Comparison of ENCODE assay signal across 8 cellular contexts in the genomic region with DNA sequence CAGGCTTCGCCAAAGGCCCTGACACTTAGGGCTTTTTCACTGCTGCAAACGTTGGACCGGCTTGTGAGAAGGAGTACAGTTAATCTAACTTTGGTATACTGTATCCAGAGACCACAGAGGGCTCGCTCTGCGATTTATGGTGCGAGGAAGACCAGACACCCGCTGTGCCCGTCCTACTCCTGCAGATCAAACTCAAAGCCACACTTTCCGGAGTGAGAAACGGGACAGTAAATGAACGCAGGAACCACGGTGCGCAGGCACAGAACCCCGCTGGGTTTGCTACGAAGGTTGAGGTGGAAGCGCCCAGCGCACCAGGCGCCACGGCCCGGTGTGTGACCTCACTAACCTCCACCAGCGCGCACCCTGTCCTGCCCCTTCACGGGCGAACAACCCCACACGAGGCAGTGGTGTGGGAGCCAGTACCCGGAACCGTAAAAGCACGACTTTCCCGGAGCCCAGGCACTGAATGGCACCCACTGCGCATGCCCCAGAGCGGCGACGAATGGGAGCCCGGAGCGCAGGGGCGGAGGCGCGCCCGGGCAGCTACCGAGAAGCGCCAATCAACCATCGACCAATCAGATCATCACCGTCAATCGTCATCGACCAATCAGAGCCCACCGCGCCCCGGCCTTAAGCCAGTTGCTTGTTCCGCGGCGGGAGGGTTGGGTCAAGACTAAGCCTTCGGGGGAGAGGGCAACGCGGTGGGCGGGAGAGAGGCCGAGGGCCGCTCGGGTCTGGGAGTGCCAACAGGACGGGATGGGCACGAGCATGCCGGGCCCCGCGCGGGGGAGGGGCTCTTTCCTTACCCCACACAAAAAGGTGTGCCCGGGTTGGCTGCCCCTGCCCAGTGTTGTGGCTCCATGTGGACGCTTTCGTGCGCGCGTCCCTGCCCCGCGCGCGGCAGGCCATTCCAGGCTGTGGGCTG.
A peak's percentile ranks its signal among the peaks of the same experiment; 100 is the strongest.
DNase-seq lines count a peak whose midpoint lies in the region; ATAC-seq, FAIRE-seq and TF ChIP-seq lines count a peak whose summit lies in the region.

No MANE protein-coding gene starts in this region.

- POLR2A ChIA-PET in RWPE1 (lab: Yijun Ruan, JAX; ENCODE audit: low non-redundant PET) = interaction anchor here (0.5 to 1.2 kb wide), 3 partner anchors 69 to 1064 kb away, joined by 5 to 12 read pairs (median 12); no protein-coding TSS in a partner anchor

- peak; percentile 96 for ATAC-seq in stimulated activated naive CD8-positive, alpha-beta T cell treated with anti-CD3 and anti-CD28 coated beads, Interleukin-15, Interleukin-2, amounts not matched to agents 100 U/mL and 50 U/mL, for 24 hours

- H3K4me3 Mint-ChIP-seq in nephron = peak overlapping the region; percentile 86 to 93 (median 90)

- H3K9me3 Mint-ChIP-seq in nephron = peaks cover 7% of the 10 kb centered on the region

- DNase-seq in ELF-1 (ENCODE audit: low read depth, low spot score) (peak; percentile 99), H54 (ENCODE audit: insufficient read length, low spot score) (peak; percentile 57), LoVo (ENCODE audit: low spot score) (peak; percentile 88), RWPE1 (ENCODE audit: low spot score) (peak; percentile 98), fibroblast of the conjunctiva (ENCODE audit: low read depth) (peak; percentile 86)
- DNase-seq in activated T-helper 9 cell treated with anti-CD3 and anti-CD28 coated beads, Interleukin-2, amount 50 U/mL, for 16 hours (ENCODE audit: low read depth) = peak; percentile 80
- DNase-seq in stimulated activated naive CD8-positive, alpha-beta T cell treated with anti-CD3 and anti-CD28 coated beads, Interleukin-15, Interleukin-2, amounts not matched to agents 100 U/mL and 50 U/mL, for 24 hours = peak; percentile 87

- TF ChIP-seq CTCF in RWPE1 (conservative IDR thresholded peaks at IDR 0.05; ENCODE audit: low read depth) (no peak), nephron (IDR thresholded peaks at IDR 0.05; ENCODE audit: unreplicated experiment in 3 of 3) (no peak)

- peak overlapping the region; percentile 38 to 75 (median 74) for H3K27ac Mint-ChIP-seq in nephron

- no peaks in the 10 kb centered on the region for H3K4me1 Mint-ChIP-seq in nephron

- TF ChIP-seq POLR2A in H54 (IDR thresholded peaks at IDR 0.05; ENCODE audit: low read depth, low read length) = peak; percentile 68

- peaks cover 3% of the 10 kb centered on the region for H3K36me3 Mint-ChIP-seq in nephron (ENCODE audit: low read depth)

- H3K27ac ChIP-seq in RWPE1 = peak overlapping the region; percentile 83

- H3K27me3 Mint-ChIP-seq in nephron (ENCODE audit: low read depth) = no peaks in the 10 kb centered on the region

- CTCF ChIA-PET in RWPE1 (lab: Yijun Ruan, JAX) = interaction anchor here (0.6 kb wide), 1 partner anchor 252 kb away, joined by 4 read pairs; no protein-coding TSS in a partner anchor

- no peak for FAIRE-seq in H54 (lab: Jason Lieb, UNC)

Comparison
In these comparisons a context has a peak if more than half of its experiments do, and no peak if none do; other contexts are left out.
1. Peak in every context shown above with its lines: DNase-seq, ATAC-seq and H3K27ac ChIP-seq.